6 cellular contexts compared by ENCODE assay signal in genomic region chr7:101154693-101155102, GRCh38.
DNase-seq lines count a peak whose midpoint lies in the region; ATAC-seq lines count a peak whose summit lies in the region.

No MANE protein-coding gene starts in this region.

- CTCF ChIA-PET in activated naive CD4-positive, alpha-beta T cell treated with anti-CD3 and anti-CD28 coated beads, Interleukin-2, amount 10 ng/mL, durations not matched to agents 7 days and 5 days (lab: Charles Lee): interaction anchor here (1.6 to 4.0 kb wide), 2 partner anchors 8 to 10 kb away, joined by 5 to 23 read pairs; no protein-coding TSS in a partner anchor

- H3K27me3 Mint-ChIP-seq in activated naive CD4-positive, alpha-beta T cell treated with anti-CD3 and anti-CD28 coated beads, Interleukin-2, amount 10 ng/mL, durations not matched to agents 7 days and 5 days: peaks cover 35% of the 10 kb centered on the region
- H3K27me3 Mint-ChIP-seq in activated naive CD8-positive, alpha-beta T cell treated with anti-CD3 and anti-CD28 coated beads, Interleukin-2, amount 50 U/mL, for 24 hours: peaks cover 6% of the 10 kb centered on the region

- H3K27ac Mint-ChIP-seq in activated naive CD4-positive, alpha-beta T cell treated with anti-CD3 and anti-CD28 coated beads, Interleukin-2, amount 10 ng/mL, durations not matched to agents 7 days and 5 days: no peak overlapping the region
- no peak overlapping the region for H3K27ac Mint-ChIP-seq in activated naive CD8-positive, alpha-beta T cell treated with anti-CD3 and anti-CD28 coated beads, Interleukin-2, amount 50 U/mL, for 24 hours

- no peak for DNase-seq in activated naive CD4-positive, alpha-beta T cell treated with anti-CD3 and anti-CD28 coated beads, Interleukin-2, amount 10 ng/mL, durations not matched to agents 7 days and 5 days
- DNase-seq in activated naive CD4-positive, alpha-beta T cell treated with anti-CD3 and anti-CD28 coated beads, Interleukin-2, amount 50 U/mL, for 16 hours: no peak
- DNase-seq in activated naive CD8-positive, alpha-beta T cell treated with anti-CD3 and anti-CD28 coated beads, Interleukin-2, amount 50 U/mL, for 24 hours: peak; percentile 22
- no peak for DNase-seq in NCI-H2081 treated with DMSO at 0.1 percent for 48 hours (lab: John Stamatoyannopoulos, UW)
- no peak for DNase-seq in cerebellar cortex (ENCODE audit: low spot score)

- H3K4me1 ChIP-seq in muscle layer of colon (ENCODE audit: insufficient read depth, low read length): peaks cover 10% of the 10 kb centered on the region

- peaks cover 16% of the 10 kb centered on the region for H3K4me1 Mint-ChIP-seq in activated naive CD4-positive, alpha-beta T cell treated with anti-CD3 and anti-CD28 coated beads, Interleukin-2, amount 10 ng/mL, durations not matched to agents 7 days and 5 days
- H3K4me1 Mint-ChIP-seq in activated naive CD8-positive, alpha-beta T cell treated with anti-CD3 and anti-CD28 coated beads, Interleukin-2, amount 50 U/mL, for 24 hours: peaks cover 10% of the 10 kb centered on the region

- H3K4me3 Mint-ChIP-seq in activated naive CD4-positive, alpha-beta T cell treated with anti-CD3 and anti-CD28 coated beads, Interleukin-2, amount 10 ng/mL, durations not matched to agents 7 days and 5 days: peak overlapping the region; percentile 84
- H3K4me3 Mint-ChIP-seq in activated naive CD8-positive, alpha-beta T cell treated with anti-CD3 and anti-CD28 coated beads, Interleukin-2, amount 50 U/mL, for 24 hours: peak overlapping the region; percentile 75

- H3K4me3 ChIP-seq in muscle layer of colon (ENCODE audit: low read depth in 1 of 2, low read length in 2 of 2): peak overlapping the region; percentile 66 to 75

- no peaks in the 10 kb centered on the region for H3K9me3 ChIP-seq in muscle layer of colon (ENCODE audit: low read length)

- no peak overlapping the region for H3K9ac ChIP-seq in muscle layer of colon (ENCODE audit: low read length)

- peaks cover 13% of the 10 kb centered on the region for H3K36me3 ChIP-seq in muscle layer of colon (ENCODE audit: insufficient read depth, low read length)

- peaks cover 13% of the 10 kb centered on the region for H3K36me3 Mint-ChIP-seq in activated naive CD4-positive, alpha-beta T cell treated with anti-CD3 and anti-CD28 coated beads, Interleukin-2, amount 10 ng/mL, durations not matched to agents 7 days and 5 days
- H3K36me3 Mint-ChIP-seq in activated naive CD8-positive, alpha-beta T cell treated with anti-CD3 and anti-CD28 coated beads, Interleukin-2, amount 50 U/mL, for 24 hours (ENCODE audit: low read depth): no peaks in the 10 kb centered on the region

- no peaks in the 10 kb centered on the region for H3K9me3 Mint-ChIP-seq in activated naive CD4-positive, alpha-beta T cell treated with anti-CD3 and anti-CD28 coated beads, Interleukin-2, amount 10 ng/mL, durations not matched to agents 7 days and 5 days
- H3K9me3 Mint-ChIP-seq in activated naive CD8-positive, alpha-beta T cell treated with anti-CD3 and anti-CD28 coated beads, Interleukin-2, amount 50 U/mL, for 24 hours: peaks cover 3% of the 10 kb centered on the region

- H3K27ac ChIP-seq in muscle layer of colon (ENCODE audit: low read depth, low read length): peak overlapping the region; percentile 42

- peaks cover 0 to 5% of the 10 kb centered on the region in 2 donors for H3K27me3 ChIP-seq in muscle layer of colon (ENCODE audit: control insufficient read depth in 1 of 2, insufficient read depth in 2 of 2, low read length in 2 of 2)

- ATAC-seq in activated naive CD8-positive, alpha-beta T cell treated with anti-CD3 and anti-CD28 coated beads, Interleukin-2, amount 50 U/mL, for 24 hours: no peak
